Comparison of ENCODE assay signal across 1 cellular context in the genomic region with DNA sequence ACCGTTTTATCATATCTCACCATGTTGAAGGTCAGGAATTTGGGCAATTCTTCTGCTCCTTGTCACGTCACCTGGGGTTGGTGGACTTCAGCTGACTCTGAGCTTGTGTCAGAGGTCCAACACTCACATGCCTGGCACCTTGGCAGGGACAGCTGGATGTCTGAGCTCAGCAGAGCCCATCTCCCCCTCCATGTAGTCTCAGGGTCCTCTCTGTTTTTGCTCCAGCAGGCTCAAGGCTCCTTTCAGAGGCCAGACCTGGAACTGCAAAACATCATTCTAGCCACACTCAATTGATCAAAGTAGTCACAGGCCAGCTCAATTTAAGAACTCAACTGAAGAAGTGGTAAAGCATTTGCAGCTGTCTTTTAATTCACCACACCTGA.
TF ChIP-seq lines count a peak whose summit lies in the region.

No MANE protein-coding gene starts in this region.

TF ChIP-seq in GM12878, 131 proteins besides CTCF, POLR2A, EP300 and RAD21 (continued from another document):
- TF ChIP-seq, protein P1, sequence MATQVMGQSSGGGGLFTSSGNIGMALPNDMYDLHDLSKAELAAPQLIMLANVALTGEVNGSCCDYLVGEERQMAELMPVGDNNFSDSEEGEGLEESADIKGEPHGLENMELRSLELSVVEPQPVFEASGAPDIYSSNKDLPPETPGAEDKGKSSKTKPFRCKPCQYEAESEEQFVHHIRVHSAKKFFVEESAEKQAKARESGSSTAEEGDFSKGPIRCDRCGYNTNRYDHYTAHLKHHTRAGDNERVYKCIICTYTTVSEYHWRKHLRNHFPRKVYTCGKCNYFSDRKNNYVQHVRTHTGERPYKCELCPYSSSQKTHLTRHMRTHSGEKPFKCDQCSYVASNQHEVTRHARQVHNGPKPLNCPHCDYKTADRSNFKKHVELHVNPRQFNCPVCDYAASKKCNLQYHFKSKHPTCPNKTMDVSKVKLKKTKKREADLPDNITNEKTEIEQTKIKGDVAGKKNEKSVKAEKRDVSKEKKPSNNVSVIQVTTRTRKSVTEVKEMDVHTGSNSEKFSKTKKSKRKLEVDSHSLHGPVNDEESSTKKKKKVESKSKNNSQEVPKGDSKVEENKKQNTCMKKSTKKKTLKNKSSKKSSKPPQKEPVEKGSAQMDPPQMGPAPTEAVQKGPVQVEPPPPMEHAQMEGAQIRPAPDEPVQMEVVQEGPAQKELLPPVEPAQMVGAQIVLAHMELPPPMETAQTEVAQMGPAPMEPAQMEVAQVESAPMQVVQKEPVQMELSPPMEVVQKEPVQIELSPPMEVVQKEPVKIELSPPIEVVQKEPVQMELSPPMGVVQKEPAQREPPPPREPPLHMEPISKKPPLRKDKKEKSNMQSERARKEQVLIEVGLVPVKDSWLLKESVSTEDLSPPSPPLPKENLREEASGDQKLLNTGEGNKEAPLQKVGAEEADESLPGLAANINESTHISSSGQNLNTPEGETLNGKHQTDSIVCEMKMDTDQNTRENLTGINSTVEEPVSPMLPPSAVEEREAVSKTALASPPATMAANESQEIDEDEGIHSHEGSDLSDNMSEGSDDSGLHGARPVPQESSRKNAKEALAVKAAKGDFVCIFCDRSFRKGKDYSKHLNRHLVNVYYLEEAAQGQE (IDR thresholded peaks at IDR 0.05; ENCODE audit: low read depth, low read length): no peak
- TF ChIP-seq TCF12 (IDR thresholded peaks at IDR 0.05; ENCODE audit: low read depth, low read length) (no peak), SMC3 (IDR thresholded peaks at IDR 0.05; ENCODE audit: borderline replicate concordance, low read length) (no peak)
- TF ChIP-seq, protein P2, sequence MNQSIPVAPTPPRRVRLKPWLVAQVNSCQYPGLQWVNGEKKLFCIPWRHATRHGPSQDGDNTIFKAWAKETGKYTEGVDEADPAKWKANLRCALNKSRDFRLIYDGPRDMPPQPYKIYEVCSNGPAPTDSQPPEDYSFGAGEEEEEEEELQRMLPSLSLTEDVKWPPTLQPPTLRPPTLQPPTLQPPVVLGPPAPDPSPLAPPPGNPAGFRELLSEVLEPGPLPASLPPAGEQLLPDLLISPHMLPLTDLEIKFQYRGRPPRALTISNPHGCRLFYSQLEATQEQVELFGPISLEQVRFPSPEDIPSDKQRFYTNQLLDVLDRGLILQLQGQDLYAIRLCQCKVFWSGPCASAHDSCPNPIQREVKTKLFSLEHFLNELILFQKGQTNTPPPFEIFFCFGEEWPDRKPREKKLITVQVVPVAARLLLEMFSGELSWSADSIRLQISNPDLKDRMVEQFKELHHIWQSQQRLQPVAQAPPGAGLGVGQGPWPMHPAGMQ (IDR thresholded peaks at IDR 0.05; ENCODE audit: borderline replicate concordance): no peak
- TF ChIP-seq, protein P3, sequence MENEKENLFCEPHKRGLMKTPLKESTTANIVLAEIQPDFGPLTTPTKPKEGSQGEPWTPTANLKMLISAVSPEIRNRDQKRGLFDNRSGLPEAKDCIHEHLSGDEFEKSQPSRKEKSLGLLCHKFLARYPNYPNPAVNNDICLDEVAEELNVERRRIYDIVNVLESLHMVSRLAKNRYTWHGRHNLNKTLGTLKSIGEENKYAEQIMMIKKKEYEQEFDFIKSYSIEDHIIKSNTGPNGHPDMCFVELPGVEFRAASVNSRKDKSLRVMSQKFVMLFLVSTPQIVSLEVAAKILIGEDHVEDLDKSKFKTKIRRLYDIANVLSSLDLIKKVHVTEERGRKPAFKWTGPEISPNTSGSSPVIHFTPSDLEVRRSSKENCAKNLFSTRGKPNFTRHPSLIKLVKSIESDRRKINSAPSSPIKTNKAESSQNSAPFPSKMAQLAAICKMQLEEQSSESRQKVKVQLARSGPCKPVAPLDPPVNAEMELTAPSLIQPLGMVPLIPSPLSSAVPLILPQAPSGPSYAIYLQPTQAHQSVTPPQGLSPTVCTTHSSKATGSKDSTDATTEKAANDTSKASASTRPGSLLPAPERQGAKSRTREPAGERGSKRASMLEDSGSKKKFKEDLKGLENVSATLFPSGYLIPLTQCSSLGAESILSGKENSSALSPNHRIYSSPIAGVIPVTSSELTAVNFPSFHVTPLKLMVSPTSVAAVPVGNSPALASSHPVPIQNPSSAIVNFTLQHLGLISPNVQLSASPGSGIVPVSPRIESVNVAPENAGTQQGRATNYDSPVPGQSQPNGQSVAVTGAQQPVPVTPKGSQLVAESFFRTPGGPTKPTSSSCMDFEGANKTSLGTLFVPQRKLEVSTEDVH (IDR thresholded peaks at IDR 0.05; ENCODE audit: low read depth, partially characterized antibody): no peak
